14 cellular contexts compared by ENCODE assay signal in genomic region chr6:1389791-1390070, GRCh38. TPM values are rescaled to one million over a fixed set of nuclear protein-coding genes. Genes with fewer than 3 reads are reported as not detected.
DNase-seq lines count a peak whose midpoint lies in the region; ATAC-seq and TF ChIP-seq lines count a peak whose summit lies in the region.
"Had no signal": no experiment of that assay in that cellular context is flagged by ENCODE, and none has a peak within 500 bp of the region (broad histone marks: within the 10 kb centered on the region; RNA-seq: fewer than 3 reads in every experiment).

No MANE protein-coding gene starts in this region.

- H3K4me3 ChIP-seq in left ventricle myocardium inferior, result peak overlapping the region; percentile 63
- H3K4me3 ChIP-seq in dorsolateral prefrontal cortex, result peak overlapping the region in 34 of 59 donors; percentile 12 to 67 (median 56)
- H3K4me3 ChIP-seq in osteoblast (ENCODE audit: insufficient read depth, low read length), result peak overlapping the region; percentile 72
- H3K4me3 ChIP-seq in upper lobe of right lung, result peak overlapping the region; percentile 52
- H3K4me3 ChIP-seq in naive thymus-derived CD4-positive, alpha-beta T cell (ENCODE audit: low read length), result no peak overlapping the region

- H3K4me3 Mint-ChIP-seq in naive thymus-derived CD4-positive, alpha-beta T cell, result peak overlapping the region in 1 of 10 donors; percentile 84

- TF ChIP-seq CTCF in left ventricle myocardium inferior (IDR thresholded peaks at IDR 0.05; ENCODE audit: borderline replicate concordance) (no peak), dorsolateral prefrontal cortex (IDR thresholded peaks at IDR 0.05 in 54 of 56, conservative IDR thresholded peaks at IDR 0.05 in 2 of 56; ENCODE audit: low read depth in 1 of 56, partially characterized antibody in 56 of 56) (no peak), osteoblast (IDR thresholded peaks at IDR 0.05; ENCODE audit: extremely low read depth, low read depth, low read length) (no peak), upper lobe of right lung (IDR thresholded peaks at IDR 0.05) (no peak)

- CTCF ChIA-PET in naive thymus-derived CD4-positive, alpha-beta T cell (lab: Charles Lee), result no interaction called here

- H3K4me1 Mint-ChIP-seq in naive thymus-derived CD4-positive, alpha-beta T cell, result peaks cover 16 to 57% (median 32%) of the 10 kb centered on the region in 7 donors

- peaks cover 13% of the 10 kb centered on the region for H3K79me2 ChIP-seq in osteoblast (ENCODE audit: insufficient read depth, low read length)

- no peaks in the 10 kb centered on the region for H3K36me3 ChIP-seq in left ventricle myocardium inferior
- H3K36me3 ChIP-seq in osteoblast (ENCODE audit: insufficient read depth, low read length), result peaks cover under 1% of the 10 kb centered on the region
- H3K36me3 ChIP-seq in upper lobe of right lung, result no peaks in the 10 kb centered on the region
- H3K36me3 ChIP-seq in naive thymus-derived CD4-positive, alpha-beta T cell (ENCODE audit: control insufficient read depth in 2 of 3, insufficient read depth in 3 of 3, low read length in 3 of 3), result no peaks in the 10 kb centered on the region
- H3K36me3 ChIP-seq: colonic mucosa had no signal

- H4K20me1 ChIP-seq in osteoblast (ENCODE audit: insufficient read depth, low read length), result no peaks in the 10 kb centered on the region

- H3K9me3 Mint-ChIP-seq in naive thymus-derived CD4-positive, alpha-beta T cell, result no peaks in the 10 kb centered on the region
- H3K9me3 Mint-ChIP-seq: activated naive CD4-positive, alpha-beta T cell treated with anti-CD3 and anti-CD28 coated beads, Interleukin-2, amount 50 U/mL, for 72 hours had no signal

- POLR2A ChIA-PET in naive thymus-derived CD4-positive, alpha-beta T cell (lab: Charles Lee), result no interaction called here

- no peak overlapping the region for H3K27ac Mint-ChIP-seq in naive thymus-derived CD4-positive, alpha-beta T cell
- H3K27ac Mint-ChIP-seq: activated naive CD4-positive, alpha-beta T cell treated with anti-CD3 and anti-CD28 coated beads, Interleukin-2, amount 50 U/mL, for 72 hours had no signal

- H3K9me3 ChIP-seq in left ventricle myocardium inferior (replicated peaks) (no peaks in the 10 kb centered on the region), osteoblast (ENCODE audit: low read depth, low read length) (no peaks in the 10 kb centered on the region), upper lobe of right lung (no peaks in the 10 kb centered on the region)
- H3K9me3 ChIP-seq in naive thymus-derived CD4-positive, alpha-beta T cell (ENCODE audit: control insufficient read depth in 2 of 3, low read length in 3 of 3), result no peaks in the 10 kb centered on the region
- H3K9me3 ChIP-seq: colonic mucosa had no signal

- ATAC-seq in Right ventricle myocardium superior (ENCODE audit: poor library complexity) (no peak), upper lobe of right lung (no peak), GM18858 (IDR thresholded peaks at IDR 0.05; ENCODE audit: unreplicated experiment) (no peak)
- no peak for ATAC-seq in naive thymus-derived CD4-positive, alpha-beta T cell

- no peak overlapping the region for H2AFZ ChIP-seq in osteoblast (ENCODE audit: low read length)

- no peak for DNase-seq in left ventricle myocardium inferior
- DNase-seq in Right ventricle myocardium superior, result no peak
- DNase-seq in dorsolateral prefrontal cortex, result no peak
- DNase-seq in osteoblast (ENCODE audit: insufficient read length, low spot score, missing footprints), result peak; percentile 97
- DNase-seq in upper lobe of right lung, result no peak
- no peak for DNase-seq in SIG-M5 (lab: John Stamatoyannopoulos, UW)
- no peak for DNase-seq in naive thymus-derived CD4-positive, alpha-beta T cell
- DNase-seq: colonic mucosa, DMS53, left colon, NCI-H1092, NCI-H446 treated with DMSO at 0.1 percent for 48 hours had no signal

- H3K36me3 Mint-ChIP-seq in naive thymus-derived CD4-positive, alpha-beta T cell, result no peaks in the 10 kb centered on the region
- H3K36me3 Mint-ChIP-seq: activated naive CD4-positive, alpha-beta T cell treated with anti-CD3 and anti-CD28 coated beads, Interleukin-2, amount 50 U/mL, for 72 hours had no signal

- H3K4me1 ChIP-seq in left ventricle myocardium inferior (peaks cover 42% of the 10 kb centered on the region), osteoblast (ENCODE audit: insufficient read depth, low read length) (no peaks in the 10 kb centered on the region), upper lobe of right lung (no peaks in the 10 kb centered on the region)
- H3K4me1 ChIP-seq in naive thymus-derived CD4-positive, alpha-beta T cell (ENCODE audit: control insufficient read depth in 2 of 2, insufficient read depth in 2 of 2, low read length in 2 of 2), result no peaks in the 10 kb centered on the region
- H3K4me1 ChIP-seq: colonic mucosa had no signal

- H3K27me3 Mint-ChIP-seq in naive thymus-derived CD4-positive, alpha-beta T cell, result peaks cover 68 to 81% (median 74%) of the 10 kb centered on the region in 5 donors

- H3K4me2 ChIP-seq in osteoblast (ENCODE audit: insufficient read depth, low read length), result peak overlapping the region; percentile 13

- H3K27ac ChIP-seq in left ventricle myocardium inferior (replicated peaks) (no peak overlapping the region), dorsolateral prefrontal cortex (peak overlapping the region in 13 of 59 donors; percentile 68 to 89 (median 80)), osteoblast (ENCODE audit: low read depth, low read length) (no peak overlapping the region), upper lobe of right lung (no peak overlapping the region)
- H3K27ac ChIP-seq in naive thymus-derived CD4-positive, alpha-beta T cell (ENCODE audit: low read depth, low read length), result no peak overlapping the region

- H3K27me3 ChIP-seq in left ventricle myocardium inferior (ENCODE audit: low read depth) (peaks cover 99% of the 10 kb centered on the region), dorsolateral prefrontal cortex (peaks cover 7 to 96% (median 88%) of the 10 kb centered on the region in 45 donors), osteoblast (ENCODE audit: insufficient read depth, low read length) (peaks cover 27% of the 10 kb centered on the region), upper lobe of right lung (peaks cover 90% of the 10 kb centered on the region)
- H3K27me3 ChIP-seq in naive thymus-derived CD4-positive, alpha-beta T cell (ENCODE audit: control insufficient read depth in 2 of 2, insufficient read depth in 2 of 2, low read length in 2 of 2), result peaks cover 0 to 23% of the 10 kb centered on the region in 2 donors

- intact Hi-C loops in left ventricle myocardium inferior (cut with micrococcal nuclease), result no loop called here
- intact Hi-C loops in Right ventricle myocardium superior (cut with DNase I), result loop anchor here (10.0 kb wide), 1 partner anchor 665 kb away; no protein-coding TSS in a partner anchor
- intact Hi-C loops in dorsolateral prefrontal cortex (cut with DNase I), result loop anchor here in 1 of 2 donors (10.0 kb wide), 2 partner anchors 675 to 765 kb away; no protein-coding TSS in a partner anchor
- intact Hi-C loops in upper lobe of right lung (cut with DNase I), result loop anchor here (10.0 kb wide), 2 partner anchors 75 to 595 kb away; partner anchors contain the start of gene FOXQ1
- intact Hi-C loops in naive thymus-derived CD4-positive, alpha-beta T cell (cut with micrococcal nuclease), result loop anchor here in 1 of 2 donors (10.0 kb wide), 1 partner anchor 665 kb away; no protein-coding TSS in a partner anchor

RNA-seq across cellular contexts. Expression of gene FOXF2, which starts 0.4 kb away (rescaled TPM):
- total RNA-seq in left ventricle myocardium inferior, result 0.30 TPM
- total RNA-seq in Right ventricle myocardium superior, result 0.16 TPM
- 10 to 100 TPM in 1 of 120 experiments, 1 to 10 TPM in 119; 1.1 to 10.6 (median 4.2) TPM for total RNA-seq in dorsolateral prefrontal cortex
- total RNA-seq in osteoblast, result 1.1 and 2.1 TPM in 2 replicates
- total RNA-seq in upper lobe of right lung, result 15.7 TPM
- not detected for total RNA-seq in naive thymus-derived CD4-positive, alpha-beta T cell
- not detected for polyA plus RNA-seq in naive thymus-derived CD4-positive, alpha-beta T cell
- total RNA-seq: activated naive CD4-positive, alpha-beta T cell treated with anti-CD3 and anti-CD28 coated beads, Interleukin-2, amount 50 U/mL, for 72 hours had no signal
